In the genomic region with DNA sequence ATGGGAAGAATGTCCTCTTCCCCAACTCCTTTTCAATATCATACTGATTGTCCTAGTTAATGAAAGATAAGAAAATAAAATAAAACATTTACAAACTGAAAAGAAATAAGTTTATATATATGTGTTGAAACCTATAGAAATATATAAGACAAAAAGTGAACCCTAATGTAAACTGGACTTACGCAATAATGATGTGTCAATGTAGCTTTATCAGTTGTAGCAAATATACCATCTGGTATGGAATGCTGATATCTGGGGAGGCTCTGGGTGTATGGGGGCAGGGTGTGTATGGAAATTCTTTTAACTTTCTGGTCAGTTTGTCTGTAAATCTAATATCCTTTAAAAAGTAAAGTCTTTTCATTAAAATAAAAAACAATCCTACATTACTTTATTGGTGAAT, we compare ENCODE assay signal across 24 cellular contexts.
A peak's percentile ranks its signal among the peaks of the same experiment; 100 is the strongest.
DNase-seq lines count a peak whose midpoint lies in the region; ATAC-seq, FAIRE-seq and TF ChIP-seq lines count a peak whose summit lies in the region.
"Had no signal": no experiment of that assay in that cellular context is flagged by ENCODE, and none has a peak within 500 bp of the region (broad histone marks: within the 10 kb centered on the region; RNA-seq: fewer than 3 reads in every experiment).

No MANE protein-coding gene starts in this region.

- H3K14ac ChIP-seq in H1 (ENCODE audit: insufficient read length): no peak overlapping the region

- H3K79me2 ChIP-seq in HepG2 (ENCODE audit: insufficient read depth, low read length): no peaks in the 10 kb centered on the region
- no peaks in the 10 kb centered on the region for H3K79me2 ChIP-seq in H1 (ENCODE audit: control insufficient read depth in 1 of 2, insufficient read depth in 2 of 2, low read length in 2 of 2)

- no peaks in the 10 kb centered on the region for H3K4me1 ChIP-seq in HepG2 (ENCODE audit: insufficient read depth, low read length)
- no peaks in the 10 kb centered on the region for H3K4me1 ChIP-seq in right lobe of liver
- H3K4me1 ChIP-seq in H1 (replicated peaks in 1 of 4; ENCODE audit: control insufficient read depth in 3 of 4, insufficient read depth in 4 of 4, low read length in 3 of 4): peaks cover 0 to 7% (median 1%) of the 10 kb centered on the region in 4 experiments; a peak in 5 of 7 replicates
- H3K4me1 ChIP-seq: A549; BLaER1 treated with 17β-estradiol and CSF1 and Interleukin-3, amounts not matched to agents 10 nM and 100 nM; Caco-2 had no signal

- no peak overlapping the region for H3K27ac ChIP-seq in HepG2 (ENCODE audit: extremely low read length, insufficient read depth, low read length)
- no peak overlapping the region for H3K27ac ChIP-seq in right lobe of liver
- H3K27ac ChIP-seq in H1 (ENCODE audit: low read depth, low read length): no peak overlapping the region
- H3K27ac ChIP-seq: 22Rv1; A549; BLaER1 treated with 17β-estradiol and CSF1 and Interleukin-3, amounts not matched to agents 10 nM and 100 nM; C4-2B had no signal

- H3K36me3 ChIP-seq in HepG2 (replicated peaks in 1 of 2; ENCODE audit: control insufficient read depth in 1 of 2, insufficient read depth in 2 of 2, low read length in 2 of 2) (no peaks in the 10 kb centered on the region), right lobe of liver (no peaks in the 10 kb centered on the region), H1 (ENCODE audit: control insufficient read depth in 2 of 4, insufficient read depth in 4 of 4, low read length in 3 of 4) (no peaks in the 10 kb centered on the region)
- H3K36me3 ChIP-seq: BLaER1 treated with 17β-estradiol and CSF1 and Interleukin-3, amounts not matched to agents 10 nM and 100 nM had no signal

- H3K79me1 ChIP-seq in H1 (ENCODE audit: low read depth, low read length): no peaks in the 10 kb centered on the region

- H4K20me1 ChIP-seq in HepG2 (ENCODE audit: insufficient read depth, low read length): no peaks in the 10 kb centered on the region
- H4K20me1 ChIP-seq in H1 (replicated peaks in 1 of 2; ENCODE audit: control insufficient read depth in 1 of 2, insufficient read depth in 2 of 2, low read length in 2 of 2): no peaks in the 10 kb centered on the region
- H4K20me1 ChIP-seq: BLaER1 treated with 17β-estradiol and CSF1 and Interleukin-3, amounts not matched to agents 10 nM and 100 nM had no signal

- no peak for TF ChIP-seq CTCF in HepG2 (CRISPR knock-in tag; IDR thresholded peaks at IDR 0.05)
- no peak for TF ChIP-seq CTCF in right lobe of liver (IDR thresholded peaks at IDR 0.05)
- no peak for TF ChIP-seq CTCF in H1 (IDR thresholded peaks at IDR 0.05; ENCODE audit: control extremely low read depth in 1 of 3, insufficient read depth in 1 of 3, low read depth in 1 of 3, low read length in 3 of 3)

- H3K9me3 Mint-ChIP-seq in immature natural killer cell: peaks cover 9 to 52% (median 22%) of the 10 kb centered on the region in 6 donors

- DNase-seq in HepG2 (ENCODE audit: low spot score): no peak
- no peak for DNase-seq in right lobe of liver
- DNase-seq in OCI-M1 (lab: John Stamatoyannopoulos, UW): peak; percentile 46
- no peak for DNase-seq in H1 (ENCODE audit: low read depth in 1 of 2, low spot score in 2 of 2)
- peak; percentile 5 to 26 for DNase-seq in erythroblast (lab: John Stamatoyannopoulos, UW)
- DNase-seq in immature natural killer cell: no peak
- no peak for DNase-seq in epidermal melanocyte (ENCODE audit: insufficient read length, low spot score)
- DNase-seq: AML-193; Caco-2; Calu3; CD4-positive, alpha-beta T cell; CD8-positive, alpha-beta T cell; DMS79 treated with DMSO at 0.1 percent for 48 hours; GF-D8 had no signal

- no peak overlapping the region for H3K18ac ChIP-seq in H1 (ENCODE audit: extremely low read depth, low read length)

- peaks cover 0 to 6% (median 0%) of the 10 kb centered on the region in 3 donors for H3K36me3 Mint-ChIP-seq in immature natural killer cell
- H3K36me3 Mint-ChIP-seq: CD8-positive, alpha-beta T cell had no signal

- H4K91ac ChIP-seq in H1 (replicated peaks; ENCODE audit: insufficient read length, low read length): no peak overlapping the region

- no peaks in the 10 kb centered on the region for H3K4me1 Mint-ChIP-seq in immature natural killer cell
- H3K4me1 Mint-ChIP-seq: B cell had no signal

- POLR2A ChIA-PET in HepG2 (lab: Yijun Ruan, JAX) (no interaction called here), H1 (lab: Charles Lee; ENCODE audit: partially characterized antibody) (no interaction called here)

- no peaks in the 10 kb centered on the region for H3K23me2 ChIP-seq in H1 (ENCODE audit: low read depth, low read length)

- no peak overlapping the region for H2BK5ac ChIP-seq in H1 (ENCODE audit: low read depth, low read length)

- 58% methylated on average over 1 of the region's 1 CpG for WGBS in HepG2 (ENCODE audit: low lambda C conversion rate)
- 70% methylated on average over 1 of the region's 1 CpG for WGBS in right lobe of liver (ENCODE audit: insufficient coverage, low coverage, low lambda C conversion rate, missing lambda C conversion rate)
- 74% methylated on average over 1 of the region's 1 CpG; no CpG with 5 or more reads in 1 of the 2 experiments for WGBS in H1 (ENCODE audit: extremely low coverage in 1 of 2, insufficient coverage in 1 of 2, insufficient read length in 1 of 2, insufficient replicate concordance in 2 of 2, low coverage in 1 of 2, low lambda C conversion rate in 2 of 2, missing lambda C conversion rate in 1 of 2), 2 experiments

- H2AFZ ChIP-seq in HepG2 (ENCODE audit: low read length) (no peak overlapping the region), H1 (ENCODE audit: low read length) (no peak overlapping the region)

- TF ChIP-seq EP300 in HepG2 (IDR thresholded peaks at IDR 0.05; ENCODE audit: low read depth in 2 of 2, low read length in 2 of 2): no peak
- no peak for TF ChIP-seq EP300 in HepG2 (CRISPR knock-in tag; IDR thresholded peaks at IDR 0.05; ENCODE audit: borderline replicate concordance)
- no peak for TF ChIP-seq EP300 in H1 (IDR thresholded peaks at IDR 0.05; ENCODE audit: borderline replicate concordance in 1 of 2, low read depth in 2 of 2, low read length in 2 of 2)

- no peak overlapping the region for H2BK20ac ChIP-seq in H1 (ENCODE audit: low read length)

- intact Hi-C loops in HepG2 (cut with micrococcal nuclease; ENCODE audit: unreplicated experiment) (no loop called here), right lobe of liver (cut with DNase I) (no loop called here)

- H2BK120ac ChIP-seq in H1 (replicated peaks; ENCODE audit: low read depth, low read length): no peak overlapping the region

- CTCF ChIA-PET in HepG2 (lab: Yijun Ruan, JAX; ENCODE audit: low intra/inter-chr PET ratio, low total read pairs): no interaction called here
- CTCF ChIA-PET in H1 (lab: Charles Lee; ENCODE audit: partially characterized antibody): no interaction called here

- TF ChIP-seq POLR2A in HepG2 (IDR thresholded peaks at IDR 0.05; ENCODE audit: insufficient read depth in 1 of 2, low read depth in 2 of 2, low read length in 2 of 2) (no peak), right lobe of liver (IDR thresholded peaks at IDR 0.05) (no peak), H1 (IDR thresholded peaks at IDR 0.05; ENCODE audit: control extremely low read depth in 1 of 2, low read depth in 2 of 2, low read length in 2 of 2) (no peak), erythroblast (IDR thresholded peaks at IDR 0.05; ENCODE audit: low read length) (no peak)

- no peak overlapping the region for H3K56ac ChIP-seq in H1 (replicated peaks; ENCODE audit: insufficient read length, low read depth, low read length)

- H2AK5ac ChIP-seq in H1 (ENCODE audit: low read depth, low read length): no peak overlapping the region

- H3K4me3 Mint-ChIP-seq in immature natural killer cell: no peak overlapping the region
- H3K4me3 Mint-ChIP-seq: B cell; CD4-positive, alpha-beta T cell; CD8-positive, alpha-beta T cell had no signal

- FAIRE-seq in HepG2 (lab: Jason Lieb, UNC): no peak
- FAIRE-seq in H1 (lab: Jason Lieb, UNC): no peak
- FAIRE-seq: A549, D721Med, G401.6, GM12891, GM19239 had no signal

- H3K9me3 ChIP-seq in HepG2 (ENCODE audit: low read length) (peaks cover 59% of the 10 kb centered on the region), right lobe of liver (peaks cover 0 to 5% (median 0%) of the 10 kb centered on the region in 4 donors), H1 (ENCODE audit: insufficient read depth in 2 of 2, low read depth in 1 of 2, low read length in 1 of 2) (no peaks in the 10 kb centered on the region; a peak in 1 of 4 replicates)
- H3K9me3 ChIP-seq: A549; BLaER1 treated with 17β-estradiol and CSF1 and Interleukin-3, amounts not matched to agents 10 nM and 100 nM; Caco-2 had no signal

- H3K9ac ChIP-seq in HepG2 (ENCODE audit: insufficient read depth, low read depth, low read length) (no peak overlapping the region), H1 (replicated peaks in 1 of 4; ENCODE audit: extremely low read depth in 1 of 4, low read depth in 3 of 4, low read length in 3 of 4) (no peak overlapping the region)
- H3K9ac ChIP-seq: BLaER1 treated with 17β-estradiol and CSF1 and Interleukin-3, amounts not matched to agents 10 nM and 100 nM had no signal

- in situ Hi-C loops in HepG2 (cut with HindIII; ENCODE audit: extremely low pct_ligation_motif_present, low pct_unique_long_range_greater_than_20kb): no loop called here

- no peak overlapping the region for H2BK12ac ChIP-seq in H1 (ENCODE audit: low read depth, low read length)

- H3K4ac ChIP-seq in H1 (replicated peaks; ENCODE audit: insufficient read length, low read depth, low read length): no peak overlapping the region

- H3K4me2 ChIP-seq in HepG2 (ENCODE audit: low read depth, low read length) (no peak overlapping the region), H1 (ENCODE audit: insufficient read depth in 1 of 2, low read depth in 2 of 2, low read length in 2 of 2) (no peak overlapping the region)
- H3K4me2 ChIP-seq: A549; BLaER1 treated with 17β-estradiol and CSF1 and Interleukin-3, amounts not matched to agents 10 nM and 100 nM had no signal

- no peak overlapping the region for H2BK15ac ChIP-seq in H1 (ENCODE audit: low read length)

- no peak for TF ChIP-seq RAD21 in HepG2 (CRISPR knock-in tag; IDR thresholded peaks at IDR 0.05)
- no peak for TF ChIP-seq RAD21 in H1 (IDR thresholded peaks at IDR 0.05 in 1 of 2, conservative IDR thresholded peaks at IDR 0.05 in 1 of 2; ENCODE audit: low read depth in 2 of 2, low read length in 2 of 2)

- H3K27ac Mint-ChIP-seq in immature natural killer cell: no peak overlapping the region
- H3K27ac Mint-ChIP-seq: B cell; CD4-positive, alpha-beta T cell; CD8-positive, alpha-beta T cell had no signal

- H3K27me3 Mint-ChIP-seq in immature natural killer cell (ENCODE audit: low read depth in 3 of 3): no peaks in the 10 kb centered on the region
- H3K27me3 Mint-ChIP-seq: B cell; CD4-positive, alpha-beta T cell had no signal

- H3K23ac ChIP-seq in H1 (ENCODE audit: insufficient read length): no peak overlapping the region

- no TSS peak for BruUV-seq in HepG2 (replicated peaks; lab: Mats Ljungman, UMichigan)

- no peak overlapping the region for H4K5ac ChIP-seq in H1 (ENCODE audit: insufficient read length, low read depth, low read length)

- ATAC-seq in HepG2 (no peak), right lobe of liver (no peak), GM21526 (IDR thresholded peaks at IDR 0.05; ENCODE audit: low FRiP score, unreplicated experiment) (no peak)
- ATAC-seq: A549; CD8-positive, alpha-beta T cell had no signal

- H3K4me3 ChIP-seq in HepG2 (replicated peaks in 1 of 3; ENCODE audit: insufficient read depth in 1 of 3, low read depth in 2 of 3, low read length in 3 of 3) (no peak overlapping the region), right lobe of liver (no peak overlapping the region), H1 (ENCODE audit: extremely low read depth in 1 of 4, insufficient read depth in 2 of 4, low read depth in 3 of 4, low read length in 4 of 4) (no peak overlapping the region)
- H3K4me3 ChIP-seq: A549; BLaER1 treated with 17β-estradiol and CSF1 and Interleukin-3, amounts not matched to agents 10 nM and 100 nM had no signal

- no peak overlapping the region for H4K8ac ChIP-seq in H1 (ENCODE audit: extremely low read depth, insufficient read depth, low read length)

- no peaks in the 10 kb centered on the region for H3K27me3 ChIP-seq in HepG2 (ENCODE audit: control insufficient read depth in 1 of 2, insufficient read depth in 2 of 2, low read length in 2 of 2)
- H3K27me3 ChIP-seq in right lobe of liver: no peaks in the 10 kb centered on the region
- H3K27me3 ChIP-seq in H1 (replicated peaks in 1 of 4; ENCODE audit: control insufficient read depth in 3 of 4, extremely low read depth in 1 of 4, insufficient read depth in 3 of 4, low read length in 3 of 4): no peaks in the 10 kb centered on the region
- H3K27me3 ChIP-seq: BLaER1 treated with 17β-estradiol and CSF1 and Interleukin-3, amounts not matched to agents 10 nM and 100 nM had no signal

Comparison
In these comparisons a context has a peak if more than half of its experiments do, and no peak if none do; other contexts are left out.
1. DNase-seq: peak in OCI-M1 (single experiment) and erythroblast (2 of 2); none in HepG2 (single experiment), right lobe of liver (0 of 3), H1 (0 of 2), immature natural killer cell (0 of 3) and epidermal melanocyte (single experiment).
2. Of the 41 proteins assayed by ChIP-seq in both HepG2 and H1: peak only in HepG2: none; only in H1: none; in both: CEBPB; in neither: 40.